In the genomic region with DNA sequence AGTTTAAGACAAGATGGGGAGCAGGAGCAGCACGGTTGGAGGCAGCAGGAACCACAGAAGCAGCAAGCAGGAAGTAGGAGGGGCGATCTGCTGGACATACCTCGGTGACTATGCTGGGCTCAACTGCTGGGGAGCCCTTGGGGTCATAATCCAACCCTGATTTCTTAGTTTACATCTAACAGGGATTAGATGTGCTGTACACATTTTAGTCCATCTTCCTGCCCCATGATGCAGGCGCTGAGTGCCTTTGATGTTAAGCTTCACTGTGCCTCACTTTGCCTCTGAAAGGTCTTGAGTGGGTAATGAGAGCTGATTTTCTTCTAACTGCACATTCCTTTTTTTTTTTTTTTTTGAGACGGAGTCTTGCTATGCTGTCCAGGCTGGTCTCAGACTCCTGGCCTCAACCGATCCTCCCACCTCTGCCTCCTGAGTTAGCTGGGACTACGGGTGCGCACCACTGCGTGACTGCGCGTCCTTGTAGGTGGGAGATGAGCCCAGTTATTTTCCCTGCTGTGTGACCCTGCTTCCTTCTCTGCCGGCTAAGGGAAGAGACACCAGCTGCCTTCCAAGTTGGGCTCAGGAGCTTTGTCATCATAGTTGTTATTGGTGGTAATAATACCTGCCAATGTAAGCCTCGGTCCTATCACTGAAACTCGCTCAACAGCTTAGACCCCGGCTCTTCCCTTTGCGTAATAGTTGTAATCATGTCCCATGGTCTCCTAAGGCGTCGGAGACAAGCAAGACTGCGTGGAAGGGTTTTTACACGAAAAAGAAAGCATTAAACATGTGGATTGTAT, we compare ENCODE assay signal across 8 cellular contexts. TPM values are rescaled to one million over a fixed set of nuclear protein-coding genes. Genes with fewer than 3 reads are reported as not detected.
DNase-seq lines count a peak whose midpoint lies in the region; ATAC-seq lines count a peak whose summit lies in the region.

No MANE protein-coding gene starts in this region.

- no peaks in the 10 kb centered on the region for H3K9me3 Mint-ChIP-seq in activated CD8-positive, alpha-beta T cell treated with anti-CD3 and anti-CD28 coated beads, Interleukin-2, amount 10 ng/mL, durations not matched to agents 7 days and 5 days (ENCODE audit: insufficient read depth)

- no peaks in the 10 kb centered on the region for H3K27me3 Mint-ChIP-seq in activated CD8-positive, alpha-beta T cell treated with anti-CD3 and anti-CD28 coated beads, Interleukin-2, amount 10 ng/mL, durations not matched to agents 7 days and 5 days (ENCODE audit: low read depth)

- ATAC-seq in activated CD8-positive, alpha-beta T cell treated with anti-CD3 and anti-CD28 coated beads, Interleukin-2, amount 10 ng/mL, durations not matched to agents 7 days and 5 days = peak; percentile 18
- ATAC-seq in right cardiac atrium (no peak), HG03095 (IDR thresholded peaks at IDR 0.05; ENCODE audit: unreplicated experiment) (no peak), GM21529 (IDR thresholded peaks at IDR 0.05; ENCODE audit: unreplicated experiment) (no peak)

- H3K36me3 Mint-ChIP-seq in activated CD8-positive, alpha-beta T cell treated with anti-CD3 and anti-CD28 coated beads, Interleukin-2, amount 10 ng/mL, durations not matched to agents 7 days and 5 days (ENCODE audit: low read depth) = peaks cover 27% of the 10 kb centered on the region

- peak overlapping the region; percentile 76 for H3K4me3 Mint-ChIP-seq in activated CD8-positive, alpha-beta T cell treated with anti-CD3 and anti-CD28 coated beads, Interleukin-2, amount 10 ng/mL, durations not matched to agents 7 days and 5 days

- peak overlapping the region; percentile 92 for H3K27ac Mint-ChIP-seq in activated CD8-positive, alpha-beta T cell treated with anti-CD3 and anti-CD28 coated beads, Interleukin-2, amount 10 ng/mL, durations not matched to agents 7 days and 5 days

- intact Hi-C loops in right cardiac atrium (cut with DNase I) = loop anchor here in 1 of 4 donors (10.0 kb wide), 1 partner anchor 87 kb away; the partner anchor contains the start of genes NIPAL3 and STPG1

- DNase-seq in Kasumi-1 (lab: John Stamatoyannopoulos, UW) (peak; percentile 63 to 71), right cardiac atrium (peak in 1 of 3 donors; percentile 56), NCI-H524 treated with DMSO at 0.1 percent for 48 hours (lab: John Stamatoyannopoulos, UW) (no peak)
- DNase-seq in activated CD8-positive, alpha-beta T cell treated with anti-CD3 and anti-CD28 coated beads, Interleukin-2, amount 10 ng/mL, durations not matched to agents 7 days and 5 days = peak; percentile 78

- H3K4me3 ChIP-seq in right cardiac atrium (ENCODE audit: low read length) (peak overlapping the region; percentile 93), skin epidermis (peak overlapping the region; percentile 53 to 73 (median 64))

- POLR2A ChIA-PET in activated CD8-positive, alpha-beta T cell treated with anti-CD3 and anti-CD28 coated beads, Interleukin-2, amount 10 ng/mL, durations not matched to agents 7 days and 5 days (lab: Charles Lee) = interaction anchor here (0.6 to 6.3 kb wide), 19 partner anchors 10 to 542 kb away, joined by 3 to 126 read pairs (median 5); partner anchors contain the start of genes NIPAL3, PNRC2 and STPG1

- no peaks in the 10 kb centered on the region for H3K36me3 ChIP-seq in ES-I3 (ENCODE audit: insufficient read depth, low read length)

- H3K27ac ChIP-seq in right cardiac atrium (ENCODE audit: low read length) = no peak overlapping the region
- peak overlapping the region in 20 of 21 experiments; percentile 67 to 98 (median 92) for H3K27ac ChIP-seq in skin epidermis

- CTCF ChIA-PET in activated CD8-positive, alpha-beta T cell treated with anti-CD3 and anti-CD28 coated beads, Interleukin-2, amount 10 ng/mL, durations not matched to agents 7 days and 5 days (lab: Charles Lee) = interaction anchor here (1.0 to 11.2 kb wide), 15 partner anchors 12 to 141 kb away, joined by 3 to 138 read pairs (median 9); partner anchors contain the start of genes NIPAL3 and STPG1

- 42% methylated on average over 20 of the region's 20 CpGs for WGBS in right cardiac atrium

- no peaks in the 10 kb centered on the region for H3K27me3 ChIP-seq in right cardiac atrium (ENCODE audit: control insufficient read depth, insufficient read depth)

- no peaks in the 10 kb centered on the region for H3K9me3 ChIP-seq in ES-I3 (ENCODE audit: control insufficient read depth, insufficient read depth, low read length)
- H3K9me3 ChIP-seq in right cardiac atrium (ENCODE audit: control insufficient read depth, low read length) = no peaks in the 10 kb centered on the region

- H3K4me1 ChIP-seq in ES-I3 (ENCODE audit: insufficient read depth, low read length) = peaks cover 14% of the 10 kb centered on the region
- H3K4me1 ChIP-seq in right cardiac atrium (ENCODE audit: control insufficient read depth, insufficient read depth, low read length) = no peaks in the 10 kb centered on the region

- H3K4me1 Mint-ChIP-seq in activated CD8-positive, alpha-beta T cell treated with anti-CD3 and anti-CD28 coated beads, Interleukin-2, amount 10 ng/mL, durations not matched to agents 7 days and 5 days (ENCODE audit: low read depth) = peaks cover 53% of the 10 kb centered on the region

- H3K9ac ChIP-seq in ES-I3 (ENCODE audit: low read depth, low read length) = peak overlapping the region; percentile 90; the same call in 1 of the 2 replicates

RNA-seq across cellular contexts. Expression of gene RCAN3, which starts 1.1 kb away (rescaled TPM):
- total RNA-seq in activated CD8-positive, alpha-beta T cell treated with anti-CD3 and anti-CD28 coated beads, Interleukin-2, amount 10 ng/mL, durations not matched to agents 7 days and 5 days = 10 to 100 TPM; 63.7 to 65.6 TPM
- 1 to 10 TPM; 5.7 to 6.6 (median 6.3) TPM for total RNA-seq in right cardiac atrium
- polyA plus RNA-seq in right cardiac atrium = 2.1 TPM

RNA-seq across cellular contexts. Expression of gene NCMAP, which starts 54.3 kb away (rescaled TPM):
- total RNA-seq in activated CD8-positive, alpha-beta T cell treated with anti-CD3 and anti-CD28 coated beads, Interleukin-2, amount 10 ng/mL, durations not matched to agents 7 days and 5 days = under 1 TPM in 1 of 2 experiments, not detected in 1; 0.05 TPM
- under 1 TPM in 3 of 4 donors, not detected in 1; 0.21 to 0.71 (median 0.71) TPM for total RNA-seq in right cardiac atrium
- 1.0 TPM for polyA plus RNA-seq in right cardiac atrium

Comparison
In these comparisons a context has a peak if more than half of its experiments do, and no peak if none do; other contexts are left out.
1. RNA of gene RCAN3, which starts 1.1 kb away (total RNA-seq): 63.7 to 65.6 TPM in activated CD8-positive, alpha-beta T cell treated with anti-CD3 and anti-CD28 coated beads, Interleukin-2, amount 10 ng/mL, durations not matched to agents 7 days and 5 days; 5.7 to 6.6 TPM in right cardiac atrium; every median in the first group is over 4 times any median in the second.